In the genomic region with DNA sequence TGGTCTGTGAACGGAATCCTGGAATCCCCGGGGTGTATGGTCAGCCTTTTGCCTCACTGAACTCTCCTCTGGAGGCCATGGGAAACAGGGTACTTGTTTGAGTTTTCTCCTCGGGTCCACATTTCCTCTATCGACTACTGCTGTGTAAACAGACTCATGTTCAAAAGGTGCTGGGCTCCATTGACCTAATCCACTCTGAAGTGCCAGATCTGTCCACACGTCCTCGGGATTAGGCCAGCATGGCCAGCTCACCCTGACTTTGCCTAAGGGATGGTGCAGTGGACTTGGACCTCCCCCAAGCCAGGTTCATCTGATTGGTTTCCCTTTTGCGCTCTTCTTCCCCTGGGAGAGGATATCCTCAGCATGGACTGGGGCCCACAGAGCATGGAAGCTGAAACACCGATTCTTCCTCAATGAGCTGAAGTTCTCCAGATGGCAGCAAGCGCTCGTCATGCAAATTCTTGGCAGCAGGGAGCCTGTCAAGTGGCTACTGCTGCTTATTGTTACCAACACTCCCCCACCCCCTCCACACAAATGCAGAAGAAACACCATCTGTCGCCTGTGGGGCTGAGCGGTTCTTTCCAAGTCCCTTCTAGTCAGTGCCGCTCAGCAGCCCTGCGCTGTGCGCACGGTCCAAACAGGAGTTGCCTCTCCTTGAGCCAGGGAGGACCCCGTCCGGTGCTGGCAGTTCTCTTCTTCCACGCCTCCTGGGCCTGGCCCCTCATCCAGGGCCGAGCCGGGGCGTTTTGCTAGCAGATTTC, we compare ENCODE assay signal across 1 cellular context.
TF ChIP-seq lines count a peak whose summit lies in the region.

No MANE protein-coding gene starts in this region.

TF ChIP-seq in WTC11, 78 proteins besides CTCF, POLR2A, EP300 and RAD21 (continued from another document and continues in another):
- TF ChIP-seq, protein P1, sequence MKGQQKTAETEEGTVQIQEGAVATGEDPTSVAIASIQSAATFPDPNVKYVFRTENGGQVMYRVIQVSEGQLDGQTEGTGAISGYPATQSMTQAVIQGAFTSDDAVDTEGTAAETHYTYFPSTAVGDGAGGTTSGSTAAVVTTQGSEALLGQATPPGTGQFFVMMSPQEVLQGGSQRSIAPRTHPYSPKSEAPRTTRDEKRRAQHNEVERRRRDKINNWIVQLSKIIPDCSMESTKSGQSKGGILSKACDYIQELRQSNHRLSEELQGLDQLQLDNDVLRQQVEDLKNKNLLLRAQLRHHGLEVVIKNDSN (CRISPR knock-in tag; IDR thresholded peaks at IDR 0.05) = peak; percentile 8; the same call in 1 of the 2 replicates
- TF ChIP-seq, protein P2, sequence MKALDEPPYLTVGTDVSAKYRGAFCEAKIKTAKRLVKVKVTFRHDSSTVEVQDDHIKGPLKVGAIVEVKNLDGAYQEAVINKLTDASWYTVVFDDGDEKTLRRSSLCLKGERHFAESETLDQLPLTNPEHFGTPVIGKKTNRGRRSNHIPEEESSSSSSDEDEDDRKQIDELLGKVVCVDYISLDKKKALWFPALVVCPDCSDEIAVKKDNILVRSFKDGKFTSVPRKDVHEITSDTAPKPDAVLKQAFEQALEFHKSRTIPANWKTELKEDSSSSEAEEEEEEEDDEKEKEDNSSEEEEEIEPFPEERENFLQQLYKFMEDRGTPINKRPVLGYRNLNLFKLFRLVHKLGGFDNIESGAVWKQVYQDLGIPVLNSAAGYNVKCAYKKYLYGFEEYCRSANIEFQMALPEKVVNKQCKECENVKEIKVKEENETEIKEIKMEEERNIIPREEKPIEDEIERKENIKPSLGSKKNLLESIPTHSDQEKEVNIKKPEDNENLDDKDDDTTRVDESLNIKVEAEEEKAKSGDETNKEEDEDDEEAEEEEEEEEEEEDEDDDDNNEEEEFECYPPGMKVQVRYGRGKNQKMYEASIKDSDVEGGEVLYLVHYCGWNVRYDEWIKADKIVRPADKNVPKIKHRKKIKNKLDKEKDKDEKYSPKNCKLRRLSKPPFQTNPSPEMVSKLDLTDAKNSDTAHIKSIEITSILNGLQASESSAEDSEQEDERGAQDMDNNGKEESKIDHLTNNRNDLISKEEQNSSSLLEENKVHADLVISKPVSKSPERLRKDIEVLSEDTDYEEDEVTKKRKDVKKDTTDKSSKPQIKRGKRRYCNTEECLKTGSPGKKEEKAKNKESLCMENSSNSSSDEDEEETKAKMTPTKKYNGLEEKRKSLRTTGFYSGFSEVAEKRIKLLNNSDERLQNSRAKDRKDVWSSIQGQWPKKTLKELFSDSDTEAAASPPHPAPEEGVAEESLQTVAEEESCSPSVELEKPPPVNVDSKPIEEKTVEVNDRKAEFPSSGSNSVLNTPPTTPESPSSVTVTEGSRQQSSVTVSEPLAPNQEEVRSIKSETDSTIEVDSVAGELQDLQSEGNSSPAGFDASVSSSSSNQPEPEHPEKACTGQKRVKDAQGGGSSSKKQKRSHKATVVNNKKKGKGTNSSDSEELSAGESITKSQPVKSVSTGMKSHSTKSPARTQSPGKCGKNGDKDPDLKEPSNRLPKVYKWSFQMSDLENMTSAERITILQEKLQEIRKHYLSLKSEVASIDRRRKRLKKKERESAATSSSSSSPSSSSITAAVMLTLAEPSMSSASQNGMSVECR (CRISPR knock-in tag; IDR thresholded peaks at IDR 0.05; ENCODE audit: borderline replicate concordance) = peak; percentile 58; the same call in 1 of the 2 replicates
- TF ChIP-seq PRRX2 (CRISPR knock-in tag; IDR thresholded peaks at IDR 0.05) (peak; percentile 84; the same call in 1 of the 2 replicates), ZSCAN18 (CRISPR knock-in tag; IDR thresholded peaks at IDR 0.05) (no peak), SP1 (CRISPR knock-in tag; conservative IDR thresholded peaks at IDR 0.05) (peak; percentile 52; the same call in 1 of the 2 replicates), HMGA2 (CRISPR knock-in tag; IDR thresholded peaks at IDR 0.05) (peak; percentile 48; the same call in 1 of the 2 replicates), ZNF396 (CRISPR knock-in tag; IDR thresholded peaks at IDR 0.05; ENCODE audit: borderline replicate concordance) (peak; percentile 89; the same call in 1 of the 2 replicates), FOXP1 (CRISPR knock-in tag; IDR thresholded peaks at IDR 0.05; ENCODE audit: borderline replicate concordance) (peak; percentile 93), ATF1 (CRISPR knock-in tag; IDR thresholded peaks at IDR 0.05) (no peak), PREB (CRISPR knock-in tag; IDR thresholded peaks at IDR 0.05; ENCODE audit: borderline replicate concordance) (no peak), CBFB (CRISPR knock-in tag; IDR thresholded peaks at IDR 0.05; ENCODE audit: low read depth) (peak; percentile 66; the same call in 1 of the 2 replicates), MLX (CRISPR knock-in tag; IDR thresholded peaks at IDR 0.05) (no peak), ZNF232 (CRISPR knock-in tag; IDR thresholded peaks at IDR 0.05) (peak; percentile 86), ZNF532 (CRISPR knock-in tag; IDR thresholded peaks at IDR 0.05; ENCODE audit: borderline replicate concordance) (0 out of 2 replicates have a peak, but pooled peaks have one; percentile 77), ZNF317 (CRISPR knock-in tag; IDR thresholded peaks at IDR 0.05; ENCODE audit: borderline replicate concordance, low read depth) (0 out of 2 replicates have a peak, but pooled peaks have one; percentile 32), MXD4 (CRISPR knock-in tag; IDR thresholded peaks at IDR 0.05; ENCODE audit: borderline replicate concordance) (no peak), TP53 (CRISPR knock-in tag; IDR thresholded peaks at IDR 0.05) (peak; percentile 23; the same call in 1 of the 2 replicates), SMAD4 (CRISPR knock-in tag; IDR thresholded peaks at IDR 0.05) (no peak), JUN (CRISPR knock-in tag; IDR thresholded peaks at IDR 0.05) (no peak), ZNF416 (CRISPR knock-in tag; IDR thresholded peaks at IDR 0.05) (0 out of 2 replicates have a peak, but pooled peaks have one; percentile 38), USF2 (CRISPR knock-in tag; IDR thresholded peaks at IDR 0.05) (peak; percentile 14; the same call in 1 of the 2 replicates), ESRRA (CRISPR knock-in tag; IDR thresholded peaks at IDR 0.05; ENCODE audit: borderline replicate concordance) (no peak), GTF2I (CRISPR knock-in tag; conservative IDR thresholded peaks at IDR 0.05) (no peak), IRF2 (CRISPR knock-in tag; IDR thresholded peaks at IDR 0.05; ENCODE audit: borderline replicate concordance, low read depth) (no peak), SMAD3 (CRISPR knock-in tag; IDR thresholded peaks at IDR 0.05; ENCODE audit: borderline replicate concordance) (peak; percentile 80; the same call in 1 of the 2 replicates), GRHL2 (CRISPR knock-in tag; IDR thresholded peaks at IDR 0.05; ENCODE audit: insufficient replicate concordance, severe bottlenecking) (no peak), CREM (CRISPR knock-in tag; IDR thresholded peaks at IDR 0.05) (0 out of 2 replicates have a peak, but pooled peaks have one; percentile 68), NR2C2 (CRISPR knock-in tag; IDR thresholded peaks at IDR 0.05) (no peak), EMX1 (CRISPR knock-in tag; IDR thresholded peaks at IDR 0.05) (no peak)
- TF ChIP-seq, protein P3, sequence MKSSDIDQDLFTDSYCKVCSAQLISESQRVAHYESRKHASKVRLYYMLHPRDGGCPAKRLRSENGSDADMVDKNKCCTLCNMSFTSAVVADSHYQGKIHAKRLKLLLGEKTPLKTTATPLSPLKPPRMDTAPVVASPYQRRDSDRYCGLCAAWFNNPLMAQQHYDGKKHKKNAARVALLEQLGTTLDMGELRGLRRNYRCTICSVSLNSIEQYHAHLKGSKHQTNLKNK (CRISPR knock-in tag; IDR thresholded peaks at IDR 0.05) = no peak
- TF ChIP-seq, protein P4, sequence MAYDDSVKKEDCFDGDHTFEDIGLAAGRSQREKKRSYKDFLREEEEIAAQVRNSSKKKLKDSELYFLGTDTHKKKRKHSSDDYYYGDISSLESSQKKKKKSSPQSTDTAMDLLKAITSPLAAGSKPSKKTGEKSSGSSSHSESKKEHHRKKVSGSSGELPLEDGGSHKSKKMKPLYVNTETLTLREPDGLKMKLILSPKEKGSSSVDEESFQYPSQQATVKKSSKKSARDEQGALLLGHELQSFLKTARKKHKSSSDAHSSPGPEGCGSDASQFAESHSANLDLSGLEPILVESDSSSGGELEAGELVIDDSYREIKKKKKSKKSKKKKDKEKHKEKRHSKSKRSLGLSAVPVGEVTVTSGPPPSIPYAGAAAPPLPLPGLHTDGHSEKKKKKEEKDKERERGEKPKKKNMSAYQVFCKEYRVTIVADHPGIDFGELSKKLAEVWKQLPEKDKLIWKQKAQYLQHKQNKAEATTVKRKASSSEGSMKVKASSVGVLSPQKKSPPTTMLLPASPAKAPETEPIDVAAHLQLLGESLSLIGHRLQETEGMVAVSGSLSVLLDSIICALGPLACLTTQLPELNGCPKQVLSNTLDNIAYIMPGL (CRISPR knock-in tag; IDR thresholded peaks at IDR 0.05) = no peak
- TF ChIP-seq, protein P5, sequence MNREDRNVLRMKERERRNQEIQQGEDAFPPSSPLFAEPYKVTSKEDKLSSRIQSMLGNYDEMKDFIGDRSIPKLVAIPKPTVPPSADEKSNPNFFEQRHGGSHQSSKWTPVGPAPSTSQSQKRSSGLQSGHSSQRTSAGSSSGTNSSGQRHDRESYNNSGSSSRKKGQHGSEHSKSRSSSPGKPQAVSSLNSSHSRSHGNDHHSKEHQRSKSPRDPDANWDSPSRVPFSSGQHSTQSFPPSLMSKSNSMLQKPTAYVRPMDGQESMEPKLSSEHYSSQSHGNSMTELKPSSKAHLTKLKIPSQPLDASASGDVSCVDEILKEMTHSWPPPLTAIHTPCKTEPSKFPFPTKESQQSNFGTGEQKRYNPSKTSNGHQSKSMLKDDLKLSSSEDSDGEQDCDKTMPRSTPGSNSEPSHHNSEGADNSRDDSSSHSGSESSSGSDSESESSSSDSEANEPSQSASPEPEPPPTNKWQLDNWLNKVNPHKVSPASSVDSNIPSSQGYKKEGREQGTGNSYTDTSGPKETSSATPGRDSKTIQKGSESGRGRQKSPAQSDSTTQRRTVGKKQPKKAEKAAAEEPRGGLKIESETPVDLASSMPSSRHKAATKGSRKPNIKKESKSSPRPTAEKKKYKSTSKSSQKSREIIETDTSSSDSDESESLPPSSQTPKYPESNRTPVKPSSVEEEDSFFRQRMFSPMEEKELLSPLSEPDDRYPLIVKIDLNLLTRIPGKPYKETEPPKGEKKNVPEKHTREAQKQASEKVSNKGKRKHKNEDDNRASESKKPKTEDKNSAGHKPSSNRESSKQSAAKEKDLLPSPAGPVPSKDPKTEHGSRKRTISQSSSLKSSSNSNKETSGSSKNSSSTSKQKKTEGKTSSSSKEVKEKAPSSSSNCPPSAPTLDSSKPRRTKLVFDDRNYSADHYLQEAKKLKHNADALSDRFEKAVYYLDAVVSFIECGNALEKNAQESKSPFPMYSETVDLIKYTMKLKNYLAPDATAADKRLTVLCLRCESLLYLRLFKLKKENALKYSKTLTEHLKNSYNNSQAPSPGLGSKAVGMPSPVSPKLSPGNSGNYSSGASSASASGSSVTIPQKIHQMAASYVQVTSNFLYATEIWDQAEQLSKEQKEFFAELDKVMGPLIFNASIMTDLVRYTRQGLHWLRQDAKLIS (CRISPR knock-in tag; IDR thresholded peaks at IDR 0.05; ENCODE audit: borderline replicate concordance) = 0 out of 2 replicates have a peak, but pooled peaks have one; percentile 30
